ENCODE assay signal across 7 cellular contexts in genomic region chr11:47916361-47916841, GRCh38.
DNase-seq lines count a peak whose midpoint lies in the region; ATAC-seq and TF ChIP-seq lines count a peak whose summit lies in the region.

No MANE protein-coding gene starts in this region.

- H3K4me1 Mint-ChIP-seq in central memory CD8-positive, alpha-beta T cell: peaks cover 44% of the 10 kb centered on the region
- H3K4me1 Mint-ChIP-seq in memory B cell: peaks cover 70% of the 10 kb centered on the region
- peaks cover 51% of the 10 kb centered on the region for H3K4me1 Mint-ChIP-seq in activated T-helper 17 cell treated with anti-CD3 and anti-CD28 coated beads, Interleukin-2, amount 50 U/mL, for 72 hours

- peak overlapping the region; percentile 23 to 50 for H3K27ac ChIP-seq in thoracic aorta

- H3K9me3 ChIP-seq in thoracic aorta: no peaks in the 10 kb centered on the region

- no peaks in the 10 kb centered on the region for H3K9me3 Mint-ChIP-seq in central memory CD8-positive, alpha-beta T cell
- H3K9me3 Mint-ChIP-seq in memory B cell: no peaks in the 10 kb centered on the region
- H3K9me3 Mint-ChIP-seq in activated T-helper 17 cell treated with anti-CD3 and anti-CD28 coated beads, Interleukin-2, amount 50 U/mL, for 72 hours: no peaks in the 10 kb centered on the region

- no peak for ATAC-seq in central memory CD8-positive, alpha-beta T cell (replicated peaks; ENCODE audit: extremely low read depth, poor library complexity, severe bottlenecking)
- no peak for ATAC-seq in memory B cell (ENCODE audit: low read depth)
- no peak for ATAC-seq in thoracic aorta (ENCODE audit: insufficient number of reproducible peaks, low FRiP score, low read depth)
- ATAC-seq in activated T-helper 17 cell treated with anti-CD3 and anti-CD28 coated beads, Interleukin-2, amount 50 U/mL, for 72 hours (replicated peaks): no peak

- H3K4me1 ChIP-seq in thoracic aorta (ENCODE audit: control insufficient read depth in 1 of 2, low read depth in 2 of 2): peaks cover 0 to 33% of the 10 kb centered on the region in 2 donors

- no peaks in the 10 kb centered on the region for H3K27me3 Mint-ChIP-seq in central memory CD8-positive, alpha-beta T cell
- peaks cover 1% of the 10 kb centered on the region for H3K27me3 Mint-ChIP-seq in memory B cell
- H3K27me3 Mint-ChIP-seq in activated T-helper 17 cell treated with anti-CD3 and anti-CD28 coated beads, Interleukin-2, amount 50 U/mL, for 72 hours: no peaks in the 10 kb centered on the region

- H3K4me3 ChIP-seq in thoracic aorta: no peak overlapping the region

- H3K27me3 ChIP-seq in thoracic aorta (replicated peaks; ENCODE audit: insufficient read depth): no peaks in the 10 kb centered on the region

- peaks cover 5% of the 10 kb centered on the region for H3K36me3 Mint-ChIP-seq in central memory CD8-positive, alpha-beta T cell (ENCODE audit: insufficient read depth)
- H3K36me3 Mint-ChIP-seq in memory B cell: no peaks in the 10 kb centered on the region
- H3K36me3 Mint-ChIP-seq in activated T-helper 17 cell treated with anti-CD3 and anti-CD28 coated beads, Interleukin-2, amount 50 U/mL, for 72 hours (ENCODE audit: low read depth): no peaks in the 10 kb centered on the region

- H3K4me3 Mint-ChIP-seq in central memory CD8-positive, alpha-beta T cell: no peak overlapping the region
- no peak overlapping the region for H3K4me3 Mint-ChIP-seq in memory B cell
- no peak overlapping the region for H3K4me3 Mint-ChIP-seq in activated T-helper 17 cell treated with anti-CD3 and anti-CD28 coated beads, Interleukin-2, amount 50 U/mL, for 72 hours

- peak overlapping the region; percentile 33 for H3K27ac Mint-ChIP-seq in central memory CD8-positive, alpha-beta T cell (ENCODE audit: low read depth)
- peak overlapping the region; percentile 99 for H3K27ac Mint-ChIP-seq in memory B cell
- no peak overlapping the region for H3K27ac Mint-ChIP-seq in activated T-helper 17 cell treated with anti-CD3 and anti-CD28 coated beads, Interleukin-2, amount 50 U/mL, for 72 hours

- no peak for TF ChIP-seq CTCF in thoracic aorta (IDR thresholded peaks at IDR 0.05)

- peak; percentile 61 for DNase-seq in NCI-H226
- DNase-seq in central memory CD8-positive, alpha-beta T cell (ENCODE audit: low spot score in 2 of 2): no peak
- DNase-seq in memory B cell (ENCODE audit: low spot score in 2 of 2): no peak
- no peak for DNase-seq in thoracic aorta (ENCODE audit: low spot score)
- DNase-seq in CD1c-positive myeloid dendritic cell (ENCODE audit: extremely low spot score): no peak
- no peak for DNase-seq in RPMI8226

- H3K36me3 ChIP-seq in thoracic aorta: no peaks in the 10 kb centered on the region
